In genomic region chr20:1368448-1369199, GRCh38 we compare ENCODE assay signal across 15 cellular contexts. TPM values are rescaled to one million over a fixed set of nuclear protein-coding genes. Genes with fewer than 3 reads are reported as not detected.
A peak's percentile ranks its signal among the peaks of the same experiment; 100 is the strongest.
DNase-seq lines count a peak whose midpoint lies in the region; ATAC-seq, FAIRE-seq and TF ChIP-seq lines count a peak whose summit lies in the region.
"Had no signal": no experiment of that assay in that cellular context is flagged by ENCODE, and none has a peak within 500 bp of the region (broad histone marks: within the 10 kb centered on the region; RNA-seq: fewer than 3 reads in every experiment).

No MANE protein-coding gene starts in this region.

- H3K4me1 ChIP-seq in keratinocyte (ENCODE audit: control insufficient read depth, extremely low read depth, insufficient read depth, low read length) (peaks cover 18% of the 10 kb centered on the region), ascending aorta (peaks cover 8 to 16% of the 10 kb centered on the region in 2 donors)
- H3K4me1 ChIP-seq: BE2C had no signal

- dilution Hi-C loops in keratinocyte (cut with MboI; ENCODE audit: extremely low pct_ligation_motif_present, low sequenced_read_pairs): no loop called here

- H3K27ac Mint-ChIP-seq in stimulated activated naive CD8-positive, alpha-beta T cell treated with anti-CD3 and anti-CD28 coated beads, Interleukin-15, Interleukin-2, amounts not matched to agents 100 ng/mL and 50 ng/mL, for 24 hours: peak overlapping the region; percentile 14
- H3K27ac Mint-ChIP-seq in stimulated activated naive CD8-positive, alpha-beta T cell treated with anti-CD3 and anti-CD28 coated beads, Interleukin-15, amount 100 ng/mL, for 72 hours: peak overlapping the region in 1 of 2 donors; percentile 62
- H3K27ac Mint-ChIP-seq: endodermal cell, GM23338 had no signal

- H4K20me1 ChIP-seq in keratinocyte (ENCODE audit: control insufficient read depth, extremely low read depth, insufficient read depth, low read length): peaks cover 6% of the 10 kb centered on the region

- H3K4me1 Mint-ChIP-seq in stimulated activated naive CD8-positive, alpha-beta T cell treated with anti-CD3 and anti-CD28 coated beads, Interleukin-15, Interleukin-2, amounts not matched to agents 100 ng/mL and 50 ng/mL, for 24 hours (ENCODE audit: low read depth): peaks cover 48% of the 10 kb centered on the region
- H3K4me1 Mint-ChIP-seq in stimulated activated naive CD8-positive, alpha-beta T cell treated with anti-CD3 and anti-CD28 coated beads, Interleukin-15, amount 100 ng/mL, for 72 hours: peaks cover 61% of the 10 kb centered on the region
- H3K4me1 Mint-ChIP-seq: GM23338 had no signal

- H3K4me3 Mint-ChIP-seq in stimulated activated naive CD8-positive, alpha-beta T cell treated with anti-CD3 and anti-CD28 coated beads, Interleukin-15, Interleukin-2, amounts not matched to agents 100 ng/mL and 50 ng/mL, for 24 hours: no peak overlapping the region
- no peak overlapping the region for H3K4me3 Mint-ChIP-seq in stimulated activated naive CD8-positive, alpha-beta T cell treated with anti-CD3 and anti-CD28 coated beads, Interleukin-15, amount 100 ng/mL, for 72 hours
- H3K4me3 Mint-ChIP-seq: endodermal cell, GM23338, nephron had no signal

- H3K27me3 Mint-ChIP-seq in stimulated activated naive CD8-positive, alpha-beta T cell treated with anti-CD3 and anti-CD28 coated beads, Interleukin-15, Interleukin-2, amounts not matched to agents 100 ng/mL and 50 ng/mL, for 24 hours: no peaks in the 10 kb centered on the region
- no peaks in the 10 kb centered on the region for H3K27me3 Mint-ChIP-seq in stimulated activated naive CD8-positive, alpha-beta T cell treated with anti-CD3 and anti-CD28 coated beads, Interleukin-15, amount 100 ng/mL, for 72 hours

- H3K9me3 ChIP-seq in keratinocyte (ENCODE audit: control insufficient read depth, low read depth, low read length): no peaks in the 10 kb centered on the region
- no peaks in the 10 kb centered on the region for H3K9me3 ChIP-seq in ascending aorta
- H3K9me3 ChIP-seq: BE2C, stomach had no signal

- no peak overlapping the region for H3K4me2 ChIP-seq in keratinocyte (ENCODE audit: control insufficient read depth, extremely low read depth, insufficient read depth, low read depth, low read length)
- H3K4me2 ChIP-seq: GM23338 had no signal

- H3K4me3 ChIP-seq in keratinocyte (ENCODE audit: control insufficient read depth in 2 of 3, extremely low read depth in 1 of 3, insufficient read depth in 2 of 3, low read depth in 1 of 3, low read length in 3 of 3): no peak overlapping the region
- no peak overlapping the region for H3K4me3 ChIP-seq in ascending aorta
- H3K4me3 ChIP-seq: GM23338, stomach had no signal

- no peaks in the 10 kb centered on the region for H3K27me3 ChIP-seq in keratinocyte (ENCODE audit: control insufficient read depth, extremely low read depth, insufficient read depth, low read length)
- no peaks in the 10 kb centered on the region for H3K27me3 ChIP-seq in ascending aorta
- H3K27me3 ChIP-seq: BE2C, stomach had no signal

- intact Hi-C loops in ascending aorta (cut with DNase I): no loop called here

- H3K9me1 ChIP-seq in keratinocyte (ENCODE audit: control insufficient read depth, extremely low read depth, insufficient read depth, low read length): peaks cover 2% of the 10 kb centered on the region

- H3K9ac ChIP-seq in keratinocyte (ENCODE audit: control insufficient read depth, extremely low read depth, insufficient read depth, low read length): no peak overlapping the region

- FAIRE-seq in keratinocyte (lab: Jason Lieb, UNC): peak; percentile 89

- TF ChIP-seq CTCF in keratinocyte (optimal IDR thresholded peaks at IDR 0.05 in 1 of 3, IDR thresholded peaks at IDR 0.05 in 1 of 3, conservative IDR thresholded peaks at IDR 0.05 in 1 of 3; ENCODE audit: extremely low read depth in 1 of 3, insufficient read depth in 2 of 3, low read length in 3 of 3) (no peak), ascending aorta (IDR thresholded peaks at IDR 0.05) (no peak)

- no peak overlapping the region for H3K27ac ChIP-seq in keratinocyte (ENCODE audit: control insufficient read depth, insufficient read depth, low read length)
- no peak overlapping the region for H3K27ac ChIP-seq in ascending aorta

- no peak for DNase-seq in stimulated activated naive CD8-positive, alpha-beta T cell treated with anti-CD3 and anti-CD28 coated beads, Interleukin-15, amount 100 ng/mL, for 72 hours
- peak; percentile 73 for DNase-seq in amniotic epithelial cell (ENCODE audit: low read depth)
- DNase-seq in keratinocyte (ENCODE audit: low read depth, low spot score): no peak
- no peak for DNase-seq in ascending aorta (ENCODE audit: low spot score in 2 of 2)
- no peak for DNase-seq in NK-92 (lab: John Stamatoyannopoulos, UW; ENCODE audit: unreplicated experiment)
- DNase-seq: activated CD4-positive, CD25-positive, alpha-beta regulatory T cell; BE2C; endodermal cell; RPMI8226; stomach had no signal

- ATAC-seq in stimulated activated naive CD8-positive, alpha-beta T cell treated with anti-CD3 and anti-CD28 coated beads, Interleukin-15, amount 100 ng/mL, for 72 hours: no peak
- ATAC-seq in GM19397 (IDR thresholded peaks at IDR 0.05; ENCODE audit: unreplicated experiment) (no peak), HG03565 (IDR thresholded peaks at IDR 0.05; ENCODE audit: unreplicated experiment) (no peak)
- ATAC-seq: GM23338 had no signal

- peaks cover 49% of the 10 kb centered on the region for H3K79me2 ChIP-seq in keratinocyte (ENCODE audit: control insufficient read depth, insufficient read depth, low read length)

- peaks cover 83% of the 10 kb centered on the region for H3K36me3 Mint-ChIP-seq in stimulated activated naive CD8-positive, alpha-beta T cell treated with anti-CD3 and anti-CD28 coated beads, Interleukin-15, Interleukin-2, amounts not matched to agents 100 ng/mL and 50 ng/mL, for 24 hours (ENCODE audit: low read depth)

- H3K9me3 Mint-ChIP-seq in stimulated activated naive CD8-positive, alpha-beta T cell treated with anti-CD3 and anti-CD28 coated beads, Interleukin-15, Interleukin-2, amounts not matched to agents 100 ng/mL and 50 ng/mL, for 24 hours: no peaks in the 10 kb centered on the region
- H3K9me3 Mint-ChIP-seq in stimulated activated naive CD8-positive, alpha-beta T cell treated with anti-CD3 and anti-CD28 coated beads, Interleukin-15, amount 100 ng/mL, for 72 hours: peaks cover 0 to 4% of the 10 kb centered on the region in 2 donors
- H3K9me3 Mint-ChIP-seq: endodermal cell, GM23338 had no signal

- H3K36me3 ChIP-seq in keratinocyte (ENCODE audit: control insufficient read depth in 2 of 2, extremely low read depth in 1 of 2, insufficient read depth in 2 of 2, low read length in 2 of 2) (peaks cover 23 to 40% of the 10 kb centered on the region in 2 experiments), ascending aorta (peaks cover 5 to 26% of the 10 kb centered on the region in 2 donors)
- H3K36me3 ChIP-seq: BE2C had no signal

- no peak overlapping the region for H2AFZ ChIP-seq in keratinocyte (ENCODE audit: control insufficient read depth, low read length)
- H2AFZ ChIP-seq: GM23338 had no signal

RNA-seq across cellular contexts. Expression of gene FKBP1A, which starts 24.2 kb away (rescaled TPM):
- polyA plus RNA-seq in keratinocyte: 776 to 1,168 TPM (median 1,010 TPM) in 3 replicates
- 146 TPM for polyA plus RNA-seq in keratinocyte (2011; ENCODE audit: low read depth)
- polyA plus RNA-seq in keratinocyte (2011; cell fraction: cytosol; rRNA removed): 1,559 and 1,933 TPM in 2 replicates
- polyA plus RNA-seq in keratinocyte (2011; cell fraction: nucleus; rRNA removed): 545 and 624 TPM in 2 replicates
- polyA plus RNA-seq in keratinocyte (2012; ENCODE audit: low replicate concordance): 338 and 759 TPM in 2 replicates
- polyA minus RNA-seq in keratinocyte: 922 to 1,521 TPM (median 1,297 TPM) in 3 replicates
- polyA minus RNA-seq in keratinocyte (2011; cell fraction: cytosol; rRNA and poly(A)+ RNA removed): 512 TPM
- 117 and 213 TPM in 2 replicates for polyA minus RNA-seq in keratinocyte (2011; cell fraction: nucleus; rRNA and poly(A)+ RNA removed)
- 202 TPM for total RNA-seq in ascending aorta

RNA-seq across cellular contexts. Expression of gene SDCBP2, which starts 39.7 kb away (rescaled TPM):
- 27.8 to 78.9 TPM (median 36.0 TPM) in 3 replicates for polyA plus RNA-seq in keratinocyte
- polyA plus RNA-seq in keratinocyte (2011; ENCODE audit: low read depth): 169 TPM
- 35.5 and 51.1 TPM in 2 replicates for polyA plus RNA-seq in keratinocyte (2011; cell fraction: cytosol; rRNA removed)
- polyA plus RNA-seq in keratinocyte (2011; cell fraction: nucleus; rRNA removed): 75.7 and 82.7 TPM in 2 replicates
- polyA plus RNA-seq in keratinocyte (2012; ENCODE audit: low replicate concordance): 22.3 and 259 TPM in 2 replicates
- 7.2 to 26.4 TPM (median 15.1 TPM) in 3 replicates for polyA minus RNA-seq in keratinocyte
- 35.1 TPM for polyA minus RNA-seq in keratinocyte (2011; cell fraction: cytosol; rRNA and poly(A)+ RNA removed)
- polyA minus RNA-seq in keratinocyte (2011; cell fraction: nucleus; rRNA and poly(A)+ RNA removed): 30.1 and 36.9 TPM in 2 replicates
- not detected for total RNA-seq in ascending aorta
